ENCODE assay signal across 1 cellular context in the genomic region with DNA sequence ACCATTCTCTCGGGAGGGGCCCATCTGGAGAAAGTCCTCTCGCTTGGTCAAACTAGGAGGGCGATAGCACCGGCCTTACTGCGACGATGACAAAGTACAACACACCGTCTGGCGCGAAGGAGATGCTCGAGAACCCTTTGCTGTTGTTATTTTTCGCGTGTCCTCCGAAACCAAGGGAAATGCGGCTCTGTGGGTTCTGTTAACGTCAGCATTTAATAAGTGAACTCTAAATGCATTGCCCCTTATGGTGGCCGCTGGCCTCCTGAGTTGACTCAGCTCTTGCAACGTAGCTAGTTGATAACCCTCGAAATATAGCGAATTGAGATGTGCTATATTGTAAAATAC.
TF ChIP-seq lines count a peak whose summit lies in the region.

No MANE protein-coding gene starts in this region.

TF ChIP-seq in SK-N-SH, 30 proteins besides CTCF, POLR2A, EP300 and RAD21 (continued from another document):
- no peak for TF ChIP-seq TAF1 (IDR thresholded peaks at IDR 0.05; ENCODE audit: borderline replicate concordance, low read depth, low read length)
- no peak for TF ChIP-seq GABPA (IDR thresholded peaks at IDR 0.05; ENCODE audit: low read depth)
- no peak for TF ChIP-seq SMC3 (IDR thresholded peaks at IDR 0.05; ENCODE audit: low read depth, low read length)
- TF ChIP-seq, protein P1, sequence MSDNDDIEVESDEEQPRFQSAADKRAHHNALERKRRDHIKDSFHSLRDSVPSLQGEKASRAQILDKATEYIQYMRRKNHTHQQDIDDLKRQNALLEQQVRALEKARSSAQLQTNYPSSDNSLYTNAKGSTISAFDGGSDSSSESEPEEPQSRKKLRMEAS (IDR thresholded peaks at IDR 0.05; ENCODE audit: low read depth) = no peak
- no peak for TF ChIP-seq EZH2phosphoT487 (IDR thresholded peaks at IDR 0.05; ENCODE audit: borderline replicate concordance, low read depth)
- no peak for TF ChIP-seq TCF12 (IDR thresholded peaks at IDR 0.05)
- no peak for TF ChIP-seq JUND (IDR thresholded peaks at IDR 0.05)
